ENCODE assay signal across 8 cellular contexts in the genomic region with DNA sequence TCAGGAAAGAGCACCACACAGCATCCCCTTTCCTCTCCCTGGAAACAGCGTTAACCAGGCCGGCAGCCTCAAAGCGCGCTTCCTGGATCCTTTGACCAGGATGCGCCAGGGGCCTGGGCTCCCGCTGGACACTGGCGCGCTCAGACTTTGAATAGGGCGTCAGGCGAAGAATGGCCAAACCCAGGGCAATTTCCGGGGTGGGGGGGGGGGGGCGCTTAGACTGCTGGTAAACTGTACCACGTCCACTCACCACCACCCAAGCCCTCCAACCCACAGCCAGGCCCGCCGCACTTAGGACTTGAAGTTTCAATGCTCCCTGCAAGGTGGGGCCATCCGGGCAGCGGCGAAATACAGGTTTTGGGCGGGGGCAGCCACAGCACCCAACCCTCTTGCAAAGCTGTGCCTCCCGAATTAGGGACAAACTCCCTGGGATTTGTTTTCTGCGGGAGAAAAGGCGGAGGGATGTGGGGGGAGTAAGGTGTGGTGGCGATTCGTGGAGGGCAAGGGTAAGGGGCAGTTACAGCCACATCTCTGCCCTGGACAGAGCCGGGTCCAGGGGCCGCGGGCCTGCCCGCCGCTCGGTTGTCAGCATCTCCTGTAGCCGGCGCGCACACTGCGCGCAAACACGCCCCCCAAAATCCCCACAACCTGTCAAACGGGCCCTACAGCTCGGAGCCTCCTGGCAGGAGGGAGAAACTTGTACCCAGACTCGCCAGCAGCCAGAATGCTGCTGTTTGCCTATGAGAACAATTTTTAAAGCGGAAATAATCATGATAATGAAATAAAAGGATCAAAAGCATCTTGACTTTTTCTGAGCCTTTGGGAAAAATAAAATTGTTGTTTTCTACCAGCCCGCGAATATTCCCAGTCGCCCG. TPM values are rescaled to one million over a fixed set of nuclear protein-coding genes. Genes with fewer than 3 reads are reported as not detected.
DNase-seq lines count a peak whose midpoint lies in the region; ATAC-seq and TF ChIP-seq lines count a peak whose summit lies in the region.

No MANE protein-coding gene starts in this region.

- in situ Hi-C loops in KBM-7 (cut with MboI; ENCODE audit: low pct_unique_long_range_greater_than_20kb, low sequenced_read_pairs): no loop called here

- no peaks in the 10 kb centered on the region for H3K36me3 Mint-ChIP-seq in CD8-positive, alpha-beta T cell

- H3K9ac ChIP-seq in duodenal mucosa (ENCODE audit: low read depth in 1 of 2, low read length in 2 of 2): no peak overlapping the region

- no peak overlapping the region for H3K27ac Mint-ChIP-seq in CD8-positive, alpha-beta T cell

- H3K27me3 ChIP-seq in CD8-positive, alpha-beta T cell (ENCODE audit: insufficient read depth, low read length): peaks cover 28% of the 10 kb centered on the region
- peaks cover 26 to 52% of the 10 kb centered on the region in 2 donors for H3K27me3 ChIP-seq in duodenal mucosa (ENCODE audit: control insufficient read depth in 1 of 2, insufficient read depth in 2 of 2, low read length in 2 of 2)

- H3K4me1 ChIP-seq in CD8-positive, alpha-beta T cell (ENCODE audit: insufficient read depth, low read length): peaks cover 4% of the 10 kb centered on the region
- H3K4me1 ChIP-seq in duodenal mucosa (ENCODE audit: control insufficient read depth in 1 of 2, insufficient read depth in 2 of 2, low read length in 2 of 2): peaks cover 5 to 7% of the 10 kb centered on the region in 2 donors

- no peak overlapping the region for H3K4me3 ChIP-seq in CD8-positive, alpha-beta T cell (ENCODE audit: low read depth, low read length)
- H3K4me3 ChIP-seq in duodenal mucosa (ENCODE audit: low read depth in 1 of 2, low read length in 2 of 2): peak overlapping the region; percentile 48 to 67

- no peaks in the 10 kb centered on the region for H3K9me3 ChIP-seq in CD8-positive, alpha-beta T cell (ENCODE audit: low read length)
- H3K9me3 ChIP-seq in duodenal mucosa (ENCODE audit: control insufficient read depth in 1 of 2, low read length in 2 of 2): no peaks in the 10 kb centered on the region

- no peak for DNase-seq in CD8-positive, alpha-beta T cell
- DNase-seq in KBM-7: peak; percentile 1
- peak in 35 of 56 donors; percentile 1 to 59 (median 31) for DNase-seq in nucleus accumbens (lab: John Stamatoyannopoulos, UW)
- no peak for DNase-seq in 8988T
- DNase-seq in effector CD4-positive, alpha-beta T cell: no peak
- no peak for DNase-seq in stimulated activated naive CD4-positive, alpha-beta T cell (lab: John Stamatoyannopoulos, UW)

- H3K4me1 Mint-ChIP-seq in CD8-positive, alpha-beta T cell (ENCODE audit: low read depth): peaks cover 11% of the 10 kb centered on the region

- POLR2A ChIA-PET in CD8-positive, alpha-beta T cell (lab: Charles Lee): no interaction called here

- ATAC-seq in CD8-positive, alpha-beta T cell: no peak
- ATAC-seq in GM21390 (IDR thresholded peaks at IDR 0.05; ENCODE audit: unreplicated experiment): no peak

- H3K4me3 Mint-ChIP-seq in CD8-positive, alpha-beta T cell: peak overlapping the region; percentile 58

- H3K27me3 Mint-ChIP-seq in CD8-positive, alpha-beta T cell (ENCODE audit: low read depth): peaks cover 46% of the 10 kb centered on the region

- no peaks in the 10 kb centered on the region for H3K9me3 Mint-ChIP-seq in CD8-positive, alpha-beta T cell

- H3K36me3 ChIP-seq in CD8-positive, alpha-beta T cell (ENCODE audit: insufficient read depth, low read length): no peaks in the 10 kb centered on the region
- no peaks in the 10 kb centered on the region for H3K36me3 ChIP-seq in duodenal mucosa (ENCODE audit: control insufficient read depth in 1 of 2, insufficient read depth in 2 of 2, low read length in 2 of 2)

- intact Hi-C loops in CD8-positive, alpha-beta T cell (cut with DNase I, micrococcal nuclease): no loop called here

- CTCF ChIA-PET in CD8-positive, alpha-beta T cell (lab: Charles Lee): no interaction called here

- no peak for TF ChIP-seq CTCF in CD8-positive, alpha-beta T cell (IDR thresholded peaks at IDR 0.05)

- no peak overlapping the region for H3K27ac ChIP-seq in CD8-positive, alpha-beta T cell (ENCODE audit: low read depth, low read length)
- no peak overlapping the region for H3K27ac ChIP-seq in duodenal mucosa (ENCODE audit: low read depth, low read length)

RNA-seq across cellular contexts. Expression of a gene that starts 1.0 kb away (rescaled TPM):
- total RNA-seq in CD8-positive, alpha-beta T cell: not detected

RNA-seq across cellular contexts. Expression of a gene that starts 50.3 kb away (rescaled TPM):
- total RNA-seq in CD8-positive, alpha-beta T cell: not detected

Comparison
In these comparisons a context has a peak if more than half of its experiments do, and no peak if none do; other contexts are left out.
1. DNase-seq: peak in KBM-7 (single experiment) and nucleus accumbens (35 of 56); none in CD8-positive, alpha-beta T cell (0 of 7), 8988T (single experiment), effector CD4-positive, alpha-beta T cell (single experiment) and stimulated activated naive CD4-positive, alpha-beta T cell (0 of 6).